Comparison of ENCODE assay signal across 7 cellular contexts in genomic region chr1:244074559-244075171, GRCh38. TPM values are rescaled to one million over a fixed set of nuclear protein-coding genes. Genes with fewer than 3 reads are reported as not detected.
DNase-seq lines count a peak whose midpoint lies in the region; ATAC-seq and TF ChIP-seq lines count a peak whose summit lies in the region.

No MANE protein-coding gene starts in this region.

- H3K27me3 Mint-ChIP-seq in activated T-helper 1 cell treated with anti-CD3 and anti-CD28 coated beads, Interleukin-12 subunit alpha, Interleukin-12 subunit beta, Interleukin-2, Interleukin-4 antibody, amounts not matched to agents 30 ng/mL and 10 ng/mL and 1 ng/mL, durations not matched to agents 14 hours and 24 hours and 36 hours (ENCODE audit: insufficient read depth), result peaks cover 15% of the 10 kb centered on the region

- TF ChIP-seq CTCF in prostate gland (IDR thresholded peaks at IDR 0.05), result no peak

- no peaks in the 10 kb centered on the region for H3K36me3 ChIP-seq in prostate gland

- no peaks in the 10 kb centered on the region for H3K9me3 ChIP-seq in prostate gland

- peaks cover 22% of the 10 kb centered on the region for H3K4me1 Mint-ChIP-seq in activated T-helper 1 cell treated with anti-CD3 and anti-CD28 coated beads, Interleukin-12 subunit alpha, Interleukin-12 subunit beta, Interleukin-2, Interleukin-4 antibody, amounts not matched to agents 30 ng/mL and 10 ng/mL and 1 ng/mL, durations not matched to agents 14 hours and 24 hours and 36 hours (ENCODE audit: low read depth)

- H3K27ac ChIP-seq in prostate gland, result no peak overlapping the region

- intact Hi-C loops in activated T-helper 1 cell treated with anti-CD3 and anti-CD28 coated beads, Interleukin-12 subunit alpha, Interleukin-12 subunit beta, Interleukin-2, Interleukin-4 antibody, amounts not matched to agents 30 ng/mL and 10 ng/mL and 1 ng/mL, durations not matched to agents 14 hours and 24 hours and 36 hours (cut with micrococcal nuclease), result loop anchor here (1.0 kb wide), 1 partner anchor 26 kb away; no protein-coding TSS in a partner anchor
- intact Hi-C loops in prostate gland (cut with DNase I), result no loop called here

- 37% methylated on average over 19 of the region's 19 CpGs for WGBS in prostate gland

- no peaks in the 10 kb centered on the region for H3K9me3 Mint-ChIP-seq in activated T-helper 1 cell treated with anti-CD3 and anti-CD28 coated beads, Interleukin-12 subunit alpha, Interleukin-12 subunit beta, Interleukin-2, Interleukin-4 antibody, amounts not matched to agents 30 ng/mL and 10 ng/mL and 1 ng/mL, durations not matched to agents 14 hours and 24 hours and 36 hours

- no peak overlapping the region for H3K4me3 ChIP-seq in prostate gland

- no peaks in the 10 kb centered on the region for H3K36me3 Mint-ChIP-seq in activated T-helper 1 cell treated with anti-CD3 and anti-CD28 coated beads, Interleukin-12 subunit alpha, Interleukin-12 subunit beta, Interleukin-2, Interleukin-4 antibody, amounts not matched to agents 30 ng/mL and 10 ng/mL and 1 ng/mL, durations not matched to agents 14 hours and 24 hours and 36 hours (ENCODE audit: low read depth)

- peak; percentile 68 for ATAC-seq in GM19395 (IDR thresholded peaks at IDR 0.05; ENCODE audit: unreplicated experiment)
- ATAC-seq in HG03460 (IDR thresholded peaks at IDR 0.05; ENCODE audit: unreplicated experiment), result peak; percentile 70

- H3K4me1 ChIP-seq in prostate gland (replicated peaks), result peaks cover 3% of the 10 kb centered on the region

- H3K27ac Mint-ChIP-seq in activated T-helper 1 cell treated with anti-CD3 and anti-CD28 coated beads, Interleukin-12 subunit alpha, Interleukin-12 subunit beta, Interleukin-2, Interleukin-4 antibody, amounts not matched to agents 30 ng/mL and 10 ng/mL and 1 ng/mL, durations not matched to agents 14 hours and 24 hours and 36 hours, result peak overlapping the region; percentile 53

- H3K4me3 Mint-ChIP-seq in activated T-helper 1 cell treated with anti-CD3 and anti-CD28 coated beads, Interleukin-12 subunit alpha, Interleukin-12 subunit beta, Interleukin-2, Interleukin-4 antibody, amounts not matched to agents 30 ng/mL and 10 ng/mL and 1 ng/mL, durations not matched to agents 14 hours and 24 hours and 36 hours, result peak overlapping the region; percentile 72

- DNase-seq in activated T-helper 1 cell treated with anti-CD3 and anti-CD28 coated beads, Interleukin-12 subunit alpha, Interleukin-12 subunit beta, Interleukin-2, Interleukin-4 antibody, amounts not matched to agents 30 ng/mL and 10 ng/mL and 1 ng/mL, durations not matched to agents 14 hours and 24 hours and 36 hours (ENCODE audit: low spot score), result peak; percentile 45
- DNase-seq in stimulated activated CD4-positive, alpha-beta T cell treated with anti-CD3 and anti-CD28 coated beads, Interleukin-15, amount 100 ng/mL, for 24 hours, result peak; percentile 52
- DNase-seq in DMS 273 (lab: John Stamatoyannopoulos, UW; ENCODE audit: unreplicated experiment) (no peak), AML-193 (lab: John Stamatoyannopoulos, UW) (no peak), prostate gland (ENCODE audit: low spot score) (no peak)

- TF ChIP-seq POLR2A in prostate gland (IDR thresholded peaks at IDR 0.05), result no peak

- H3K27me3 ChIP-seq in prostate gland (replicated peaks; ENCODE audit: insufficient read depth), result no peaks in the 10 kb centered on the region

RNA-seq across cellular contexts. Expression of gene ZBTB18, which starts 23.6 kb away (rescaled TPM):
- 5.3 and 5.7 TPM in 2 replicates for total RNA-seq in activated T-helper 1 cell treated with anti-CD3 and anti-CD28 coated beads, Interleukin-12 subunit alpha, Interleukin-12 subunit beta, Interleukin-2, Interleukin-4 antibody, amounts not matched to agents 30 ng/mL and 10 ng/mL and 1 ng/mL, durations not matched to agents 14 hours and 24 hours and 36 hours
- 10 to 100 TPM; 14.2 to 40.8 TPM for total RNA-seq in prostate gland

Comparison
In these comparisons a context has a peak if more than half of its experiments do, and no peak if none do; other contexts are left out.
1. DNase-seq: peak in activated T-helper 1 cell treated with anti-CD3 and anti-CD28 coated beads, Interleukin-12 subunit alpha, Interleukin-12 subunit beta, Interleukin-2, Interleukin-4 antibody, amounts not matched to agents 30 ng/mL and 10 ng/mL and 1 ng/mL, durations not matched to agents 14 hours and 24 hours and 36 hours (single experiment) and stimulated activated CD4-positive, alpha-beta T cell treated with anti-CD3 and anti-CD28 coated beads, Interleukin-15, amount 100 ng/mL, for 24 hours (single experiment); none in DMS 273 (single experiment), AML-193 (0 of 2) and prostate gland (single experiment).